Comparison of ENCODE assay signal across 11 cellular contexts in genomic region chr10:11330383-11331020, GRCh38.
DNase-seq lines count a peak whose midpoint lies in the region; ATAC-seq and TF ChIP-seq lines count a peak whose summit lies in the region.
"Had no signal": no experiment of that assay in that cellular context is flagged by ENCODE, and none has a peak within 500 bp of the region (broad histone marks: within the 10 kb centered on the region; RNA-seq: fewer than 3 reads in every experiment).

No MANE protein-coding gene starts in this region.

- H3K4me1 ChIP-seq in CD4-positive, CD25-positive, alpha-beta regulatory T cell (ENCODE audit: control insufficient read depth, insufficient read depth, low read length, poor library complexity, severe bottlenecking): no peaks in the 10 kb centered on the region

- peaks cover 90% of the 10 kb centered on the region for H3K36me3 ChIP-seq in CD4-positive, CD25-positive, alpha-beta regulatory T cell (ENCODE audit: control insufficient read depth, insufficient read depth, low read length)
- peaks cover 78% of the 10 kb centered on the region for H3K36me3 ChIP-seq in KOPT-K1 (ENCODE audit: insufficient read depth, low read length)

- H3K27me3 ChIP-seq in CD4-positive, CD25-positive, alpha-beta regulatory T cell (ENCODE audit: control insufficient read depth, insufficient read depth, low read length): no peaks in the 10 kb centered on the region

- H3K9me3 ChIP-seq in CD4-positive, CD25-positive, alpha-beta regulatory T cell (ENCODE audit: control insufficient read depth in 2 of 2, low read length in 2 of 2): no peaks in the 10 kb centered on the region
- H3K9me3 ChIP-seq in KOPT-K1 (ENCODE audit: insufficient read depth, low read length, poor library complexity, severe bottlenecking): no peaks in the 10 kb centered on the region

- H3K4me1 Mint-ChIP-seq in CD4-positive, CD25-positive, alpha-beta regulatory T cell: peaks cover 23 to 55% (median 28%) of the 10 kb centered on the region in 4 donors

- peak overlapping the region; percentile 49 for H3K27ac ChIP-seq in CD4-positive, CD25-positive, alpha-beta regulatory T cell (ENCODE audit: insufficient read depth, low read length, poor library complexity, severe bottlenecking)
- H3K27ac ChIP-seq in KOPT-K1 (ENCODE audit: low read depth, low read length, poor library complexity, severe bottlenecking): peak overlapping the region; percentile 21
- peak overlapping the region; percentile 7 to 61 for H3K27ac ChIP-seq in coronary artery

- TF ChIP-seq CTCF in coronary artery (IDR thresholded peaks at IDR 0.05): no peak

- H3K27me3 Mint-ChIP-seq in CD4-positive, CD25-positive, alpha-beta regulatory T cell: no peaks in the 10 kb centered on the region

- H3K4me3 Mint-ChIP-seq in CD4-positive, CD25-positive, alpha-beta regulatory T cell: peak overlapping the region in 1 of 4 donors; percentile 19

- DNase-seq in CD4-positive, CD25-positive, alpha-beta regulatory T cell: no peak
- DNase-seq in coronary artery (ENCODE audit: low spot score): no peak
- peak; percentile 36 for DNase-seq in midbrain (lab: John Stamatoyannopoulos, UW)
- no peak for DNase-seq in COR-L47 (lab: John Stamatoyannopoulos, UW)
- no peak for DNase-seq in iPS-NIHi11 (ENCODE audit: low spot score)
- DNase-seq in mucosa of gallbladder (ENCODE audit: low spot score): no peak
- DNase-seq: activated gamma-delta T cell, DMS 273 treated with DMSO at 0.1 percent for 48 hours, NCI-H2081 had no signal

- H3K4me3 ChIP-seq in CD4-positive, CD25-positive, alpha-beta regulatory T cell (ENCODE audit: low read depth, low read length): no peak overlapping the region
- H3K4me3 ChIP-seq in coronary artery: no peak overlapping the region

- ATAC-seq in CD4-positive, CD25-positive, alpha-beta regulatory T cell (ENCODE audit: low read depth in 2 of 2): no peak
- ATAC-seq in HG02571 (IDR thresholded peaks at IDR 0.05; ENCODE audit: unreplicated experiment): no peak

- peaks cover 70% of the 10 kb centered on the region for H3K36me3 Mint-ChIP-seq in CD4-positive, CD25-positive, alpha-beta regulatory T cell

- peak overlapping the region in 2 of 3 donors; percentile 62 to 93 for H3K27ac Mint-ChIP-seq in CD4-positive, CD25-positive, alpha-beta regulatory T cell

- H3K9me3 Mint-ChIP-seq in CD4-positive, CD25-positive, alpha-beta regulatory T cell: no peaks in the 10 kb centered on the region
